In genomic region chr5:179908528-179908927, GRCh38 we compare ENCODE assay signal across 9 cellular contexts. TPM values are rescaled to one million over a fixed set of nuclear protein-coding genes. Genes with fewer than 3 reads are reported as not detected.
A peak's percentile ranks its signal among the peaks of the same experiment; 100 is the strongest.
DNase-seq lines count a peak whose midpoint lies in the region; ATAC-seq and TF ChIP-seq lines count a peak whose summit lies in the region.
"Had no signal": no experiment of that assay in that cellular context is flagged by ENCODE, and none has a peak within 500 bp of the region (broad histone marks: within the 10 kb centered on the region; RNA-seq: fewer than 3 reads in every experiment).

No MANE protein-coding gene starts in this region.

- H3K4me1 ChIP-seq in left lung (peaks cover 0 to 36% of the 10 kb centered on the region in 2 donors), thoracic aorta (ENCODE audit: control insufficient read depth in 1 of 2, low read depth in 2 of 2) (peaks cover 10 to 24% of the 10 kb centered on the region in 2 donors)

- H3K4me3 ChIP-seq in left lung (peak overlapping the region in 1 of 2 donors; percentile 68), thoracic aorta (peak overlapping the region; percentile 84)

- H3K27me3 ChIP-seq in left lung: no peaks in the 10 kb centered on the region
- no peaks in the 10 kb centered on the region for H3K27me3 ChIP-seq in thoracic aorta (replicated peaks; ENCODE audit: insufficient read depth)

- H3K27ac ChIP-seq in left lung (peak overlapping the region; percentile 77 to 86), thoracic aorta (peak overlapping the region; percentile 47 to 58)

- peaks cover 23% of the 10 kb centered on the region for H3K4me1 Mint-ChIP-seq in activated T-cell treated with anti-CD3 and anti-CD28 coated beads, Interleukin-2, amount 50 U/mL, for 24 hours (ENCODE audit: low read depth)
- peaks cover 3% of the 10 kb centered on the region for H3K4me1 Mint-ChIP-seq in activated naive CD8-positive, alpha-beta T cell treated with anti-CD3 and anti-CD28 coated beads, Interleukin-2, amount 10 ng/mL, durations not matched to agents 7 days and 5 days

- intact Hi-C loops in left lung (cut with DNase I): loop anchor here in 1 of 2 donors (10.0 kb wide), 1 partner anchor 144 kb away; no protein-coding TSS in a partner anchor

- peaks cover 0 to 13% of the 10 kb centered on the region in 2 donors for H3K36me3 ChIP-seq in left lung
- H3K36me3 ChIP-seq in thoracic aorta: peaks cover 5% of the 10 kb centered on the region

- no peak for ATAC-seq in activated naive CD8-positive, alpha-beta T cell treated with anti-CD3 and anti-CD28 coated beads, Interleukin-2, amount 10 ng/mL, durations not matched to agents 7 days and 5 days (ENCODE audit: low read depth)
- ATAC-seq in left lung: no peak
- ATAC-seq in thoracic aorta (ENCODE audit: insufficient number of reproducible peaks, low FRiP score, low read depth): no peak

- peak overlapping the region; percentile 87 for H3K27ac Mint-ChIP-seq in activated T-cell treated with anti-CD3 and anti-CD28 coated beads, Interleukin-2, amount 50 U/mL, for 24 hours
- H3K27ac Mint-ChIP-seq in activated naive CD8-positive, alpha-beta T cell treated with anti-CD3 and anti-CD28 coated beads, Interleukin-2, amount 10 ng/mL, durations not matched to agents 7 days and 5 days: no peak overlapping the region

- peak overlapping the region; percentile 79 for H3K4me3 Mint-ChIP-seq in activated T-cell treated with anti-CD3 and anti-CD28 coated beads, Interleukin-2, amount 50 U/mL, for 24 hours
- H3K4me3 Mint-ChIP-seq in activated naive CD8-positive, alpha-beta T cell treated with anti-CD3 and anti-CD28 coated beads, Interleukin-2, amount 10 ng/mL, durations not matched to agents 7 days and 5 days: peak overlapping the region; percentile 78

- H3K27me3 Mint-ChIP-seq in activated T-cell treated with anti-CD3 and anti-CD28 coated beads, Interleukin-2, amount 50 U/mL, for 24 hours: no peaks in the 10 kb centered on the region
- H3K27me3 Mint-ChIP-seq in activated naive CD8-positive, alpha-beta T cell treated with anti-CD3 and anti-CD28 coated beads, Interleukin-2, amount 10 ng/mL, durations not matched to agents 7 days and 5 days: no peaks in the 10 kb centered on the region

- peaks cover 33% of the 10 kb centered on the region for H3K36me3 Mint-ChIP-seq in activated T-cell treated with anti-CD3 and anti-CD28 coated beads, Interleukin-2, amount 50 U/mL, for 24 hours (ENCODE audit: low read depth)
- H3K36me3 Mint-ChIP-seq in activated naive CD8-positive, alpha-beta T cell treated with anti-CD3 and anti-CD28 coated beads, Interleukin-2, amount 10 ng/mL, durations not matched to agents 7 days and 5 days: peaks cover 6% of the 10 kb centered on the region

- H3K9me3 ChIP-seq in left lung (no peaks in the 10 kb centered on the region), thoracic aorta (no peaks in the 10 kb centered on the region)

- H3K9me3 Mint-ChIP-seq in activated T-cell treated with anti-CD3 and anti-CD28 coated beads, Interleukin-2, amount 50 U/mL, for 24 hours: no peaks in the 10 kb centered on the region
- no peaks in the 10 kb centered on the region for H3K9me3 Mint-ChIP-seq in activated naive CD8-positive, alpha-beta T cell treated with anti-CD3 and anti-CD28 coated beads, Interleukin-2, amount 10 ng/mL, durations not matched to agents 7 days and 5 days

- peak; percentile 39 for DNase-seq in activated T-cell treated with anti-CD3 and anti-CD28 coated beads, Interleukin-2, amount 50 U/mL, for 24 hours
- no peak for DNase-seq in activated T-cell treated with anti-CD3 and anti-CD28 coated beads for 4 hours
- no peak for DNase-seq in activated naive CD8-positive, alpha-beta T cell treated with anti-CD3 and anti-CD28 coated beads, Interleukin-2, amount 10 ng/mL, durations not matched to agents 7 days and 5 days
- no peak for DNase-seq in left lung
- no peak for DNase-seq in thoracic aorta (ENCODE audit: low spot score)
- DNase-seq in AML-193 (lab: John Stamatoyannopoulos, UW): no peak
- no peak for DNase-seq in stimulated activated CD4-positive, alpha-beta T cell treated with anti-CD3 and anti-CD28 coated beads, Interleukin-4, amount 100 ng/mL, for 24 hours
- no peak for DNase-seq in NOMO-1 treated with DMSO at 0.1 percent for 48 hours (lab: John Stamatoyannopoulos, UW; ENCODE audit: unreplicated experiment)
- DNase-seq: SIG-M5 had no signal

- TF ChIP-seq CTCF in left lung (IDR thresholded peaks at IDR 0.05) (no peak), thoracic aorta (IDR thresholded peaks at IDR 0.05) (no peak)

- POLR2A ChIA-PET in activated naive CD8-positive, alpha-beta T cell treated with anti-CD3 and anti-CD28 coated beads, Interleukin-2, amount 10 ng/mL, durations not matched to agents 7 days and 5 days (lab: Charles Lee): interaction anchor here (2.7 kb wide), 1 partner anchor 88 kb away, joined by 10 read pairs; the partner anchor contains the start of gene SQSTM1

RNA-seq across cellular contexts. Expression of gene TBC1D9B, which starts 0.8 kb away (rescaled TPM):
- 10 to 100 TPM; 98.8 to 99.4 TPM for total RNA-seq in activated naive CD8-positive, alpha-beta T cell treated with anti-CD3 and anti-CD28 coated beads, Interleukin-2, amount 10 ng/mL, durations not matched to agents 7 days and 5 days
- total RNA-seq in left lung (100 to 1,000 TPM; 106 to 124 TPM), thoracic aorta (100 to 1,000 TPM in 1 of 2 donors, 10 to 100 TPM in 1; 91.9 to 104 TPM)

RNA-seq across cellular contexts. Expression of gene MRNIP, which starts 49.9 kb away (rescaled TPM):
- 10 to 100 TPM; 46.1 to 47.4 TPM for total RNA-seq in activated naive CD8-positive, alpha-beta T cell treated with anti-CD3 and anti-CD28 coated beads, Interleukin-2, amount 10 ng/mL, durations not matched to agents 7 days and 5 days
- total RNA-seq in left lung (10 to 100 TPM; 16.9 to 18.2 TPM), thoracic aorta (10 to 100 TPM; 46.2 to 54.2 TPM)
